In the genomic region with DNA sequence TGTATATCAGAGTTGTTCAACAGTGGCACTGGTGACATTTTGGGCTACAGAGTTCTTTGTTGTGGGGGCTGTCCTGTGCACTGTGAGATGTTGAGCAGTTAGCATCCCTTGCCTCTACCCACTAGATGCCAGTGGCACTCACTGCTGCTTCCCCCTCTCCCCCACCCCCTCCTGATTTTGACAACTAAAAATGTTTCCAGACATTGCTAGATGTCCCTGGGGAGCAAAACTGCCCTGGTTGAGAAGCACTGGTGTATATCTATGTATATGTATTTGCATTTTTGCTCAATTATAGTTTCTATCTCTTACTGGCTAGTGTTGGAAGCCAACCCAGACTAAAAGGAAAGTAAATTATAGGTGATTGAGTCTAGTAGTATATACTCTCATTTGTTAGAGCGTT, we compare ENCODE assay signal across 8 cellular contexts. TPM values are rescaled to one million over a fixed set of nuclear protein-coding genes. Genes with fewer than 3 reads are reported as not detected.
DNase-seq lines count a peak whose midpoint lies in the region; ATAC-seq and TF ChIP-seq lines count a peak whose summit lies in the region.

No MANE protein-coding gene starts in this region.

- H3K4me1 ChIP-seq in mononuclear cell (ENCODE audit: insufficient read depth, low read length): peaks cover 69% of the 10 kb centered on the region

- no peak overlapping the region for H3K27ac ChIP-seq in SK-N-MC

- H3K27ac Mint-ChIP-seq in HFFc6: no peak overlapping the region

- no peak overlapping the region for H3K9ac ChIP-seq in SK-N-MC (ENCODE audit: insufficient read length)

- no peaks in the 10 kb centered on the region for H3K9me3 ChIP-seq in SK-N-MC (ENCODE audit: low read depth, low read length)
- no peaks in the 10 kb centered on the region for H3K9me3 ChIP-seq in mononuclear cell (ENCODE audit: low read depth, low read length)

- CTCF ChIA-PET in HEK293T (lab: Yijun Ruan, JAX): no interaction called here

- 0 out of 2 replicates have a peak, but pooled peaks cover 2% of the 10 kb centered on the region for H3K27me3 Mint-ChIP-seq in HFFc6 (ENCODE audit: insufficient read depth)

- peaks cover 50% of the 10 kb centered on the region for H3K4me1 Mint-ChIP-seq in HFFc6 (ENCODE audit: low read depth)

- H3K36me3 Mint-ChIP-seq in HFFc6 (ENCODE audit: low read depth): no peaks in the 10 kb centered on the region; the same call in 1 of the 2 replicates

- TF ChIP-seq POLR2A in GM15510 (IDR thresholded peaks at IDR 0.05; ENCODE audit: borderline replicate concordance, extremely low read depth, insufficient read length): peak; percentile 26

- no peaks in the 10 kb centered on the region for H3K9me3 Mint-ChIP-seq in HFFc6

- H3K27me3 ChIP-seq in mononuclear cell (ENCODE audit: insufficient read depth, low read length): no peaks in the 10 kb centered on the region

- H3K4me3 ChIP-seq in SK-N-MC (peak overlapping the region; percentile 27), mononuclear cell (ENCODE audit: low read length) (peak overlapping the region; percentile 93)

- H3K4me3 Mint-ChIP-seq in HFFc6: peak overlapping the region; percentile 60

- no peak for TF ChIP-seq CTCF in HFFc6 (IDR thresholded peaks at IDR 0.05)

- peaks cover 5% of the 10 kb centered on the region for H3K36me3 ChIP-seq in SK-N-MC (ENCODE audit: insufficient read depth, low read length)

- DNase-seq in HFFc6: no peak
- no peak for DNase-seq in SK-N-MC (ENCODE audit: low read depth, low spot score)
- no peak for DNase-seq in superior temporal gyrus (ENCODE audit: extremely low spot score)
- no peak for DNase-seq in NOMO-1 (lab: John Stamatoyannopoulos, UW; ENCODE audit: unreplicated experiment in 2 of 2)
- DNase-seq in HEK293T (ENCODE audit: extremely low spot score): no peak

- POLR2A ChIA-PET in HEK293T (lab: Yijun Ruan, JAX): interaction anchor here (1.4 kb wide), 1 partner anchor 25 kb away, joined by 5 read pairs; no protein-coding TSS in a partner anchor

- ATAC-seq in GM21381 (IDR thresholded peaks at IDR 0.05; ENCODE audit: unreplicated experiment): no peak

TF ChIP-seq in HEK293T, 16 proteins besides CTCF, POLR2A, EP300 and RAD21:
- TF ChIP-seq ARNT (IDR thresholded peaks at IDR 0.05): no peak
- no peak for TF ChIP-seq TARDBP (IDR thresholded peaks at IDR 0.05)
- TF ChIP-seq, protein P1, sequence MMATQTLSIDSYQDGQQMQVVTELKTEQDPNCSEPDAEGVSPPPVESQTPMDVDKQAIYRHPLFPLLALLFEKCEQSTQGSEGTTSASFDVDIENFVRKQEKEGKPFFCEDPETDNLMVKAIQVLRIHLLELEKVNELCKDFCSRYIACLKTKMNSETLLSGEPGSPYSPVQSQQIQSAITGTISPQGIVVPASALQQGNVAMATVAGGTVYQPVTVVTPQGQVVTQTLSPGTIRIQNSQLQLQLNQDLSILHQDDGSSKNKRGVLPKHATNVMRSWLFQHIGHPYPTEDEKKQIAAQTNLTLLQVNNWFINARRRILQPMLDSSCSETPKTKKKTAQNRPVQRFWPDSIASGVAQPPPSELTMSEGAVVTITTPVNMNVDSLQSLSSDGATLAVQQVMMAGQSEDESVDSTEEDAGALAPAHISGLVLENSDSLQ (IDR thresholded peaks at IDR 0.05): no peak
- TF ChIP-seq ELF4 (IDR thresholded peaks at IDR 0.05): no peak
- no peak for TF ChIP-seq BHLHE40 (IDR thresholded peaks at IDR 0.05; ENCODE audit: borderline replicate concordance)
- no peak for TF ChIP-seq ZNF384 (IDR thresholded peaks at IDR 0.05)
- TF ChIP-seq FOXK2 (IDR thresholded peaks at IDR 0.05): no peak
- TF ChIP-seq CTBP1 (IDR thresholded peaks at IDR 0.05; ENCODE audit: borderline replicate concordance): no peak
- no peak for TF ChIP-seq FOXM1 (IDR thresholded peaks at IDR 0.05; ENCODE audit: borderline replicate concordance)
- TF ChIP-seq NFRKB (IDR thresholded peaks at IDR 0.05): no peak
- no peak for TF ChIP-seq FOXA1 (IDR thresholded peaks at IDR 0.05)
- TF ChIP-seq L3MBTL2 (conservative IDR thresholded peaks at IDR 0.05): no peak

RNA-seq across cellular contexts. Expression of a gene that starts 2.4 kb away (rescaled TPM):
- 1 to 10 TPM; 7.7 to 8.9 (median 8.0) TPM for total RNA-seq in HFFc6 (2021; fragmentation: NEBNext Ultra II Directional; extraction: Animal tissue kit (Norgen Biotek cat#: 25700))
- total RNA-seq in mononuclear cell: 143 TPM

Comparison
In these comparisons a context has a peak if more than half of its experiments do, and no peak if none do; other contexts are left out.
1. RNA of a gene that starts 2.4 kb away (total RNA-seq): 143 TPM in mononuclear cell (single experiment); 7.7 to 8.9 TPM in HFFc6; every median in the first group is over 10 times any median in the second.